In genomic region chr19:11624064-11624463, GRCh38 we compare ENCODE assay signal across 9 cellular contexts. TPM values are rescaled to one million over a fixed set of nuclear protein-coding genes. Genes with fewer than 3 reads are reported as not detected.
A peak's percentile ranks its signal among the peaks of the same experiment; 100 is the strongest.
DNase-seq lines count a peak whose midpoint lies in the region; ATAC-seq and TF ChIP-seq lines count a peak whose summit lies in the region.
"Had no signal": no experiment of that assay in that cellular context is flagged by ENCODE, and none has a peak within 500 bp of the region (broad histone marks: within the 10 kb centered on the region; RNA-seq: fewer than 3 reads in every experiment).

No MANE protein-coding gene starts in this region.

- TF ChIP-seq EP300 in esophagus muscularis mucosa (IDR thresholded peaks at IDR 0.05): no peak

- H3K4me1 ChIP-seq in esophagus muscularis mucosa: peaks cover 6 to 21% (median 19%) of the 10 kb centered on the region in 4 donors
- H3K4me1 ChIP-seq in neural progenitor cell: peaks cover 10% of the 10 kb centered on the region

- no peaks in the 10 kb centered on the region for H3K79me2 ChIP-seq in neural progenitor cell (ENCODE audit: low read depth)

- peaks cover 4% of the 10 kb centered on the region for H3K27me3 ChIP-seq in BJ (ENCODE audit: control insufficient read depth, insufficient read depth, low read length)
- H3K27me3 ChIP-seq in MG63: peaks cover 5% of the 10 kb centered on the region; the same call in 1 of the 2 replicates
- no peaks in the 10 kb centered on the region for H3K27me3 ChIP-seq in esophagus muscularis mucosa
- peaks cover 37% of the 10 kb centered on the region for H3K27me3 ChIP-seq in neural progenitor cell

- H3K4me2 ChIP-seq in neural progenitor cell: peak overlapping the region; percentile 66

- peaks cover 14% of the 10 kb centered on the region for H3K4me1 Mint-ChIP-seq in neural progenitor cell

- no peak for TF ChIP-seq POLR2A in esophagus muscularis mucosa (IDR thresholded peaks at IDR 0.05; ENCODE audit: low read depth)

- peaks cover 46% of the 10 kb centered on the region for H3K9me3 Mint-ChIP-seq in neural progenitor cell

- ATAC-seq in GM21515 (IDR thresholded peaks at IDR 0.05; ENCODE audit: unreplicated experiment): no peak

- H3K9ac ChIP-seq in neural progenitor cell: no peak overlapping the region

- peak overlapping the region in 1 of 4 donors; percentile 12 for H3K27ac ChIP-seq in esophagus muscularis mucosa (replicated peaks in 1 of 4)
- H3K27ac ChIP-seq in neural progenitor cell: no peak overlapping the region

- peaks cover 38% of the 10 kb centered on the region for H3K36me3 Mint-ChIP-seq in neural progenitor cell

- DNase-seq in BJ (ENCODE audit: low read depth) (peak; percentile 40), MG63 (peak; percentile 34), esophagus muscularis mucosa (ENCODE audit: extremely low spot score) (no peak), neural progenitor cell (ENCODE audit: low spot score) (no peak), inferior parietal cortex (ENCODE audit: extremely low spot score) (no peak), DMS153 (lab: John Stamatoyannopoulos, UW) (no peak), SK-N-DZ (ENCODE audit: low spot score) (no peak)

- H3K4me3 Mint-ChIP-seq in neural progenitor cell: no peak overlapping the region

- H3K9me3 ChIP-seq in MG63 (peaks cover 12% of the 10 kb centered on the region), esophagus muscularis mucosa (no peaks in the 10 kb centered on the region), neural progenitor cell (ENCODE audit: low read depth) (no peaks in the 10 kb centered on the region)

- WGBS in esophagus muscularis mucosa: 59% methylated on average over 4 of the region's 4 CpGs

- TF ChIP-seq CTCF in BJ (IDR thresholded peaks at IDR 0.05; ENCODE audit: insufficient read depth, low read depth, low read length) (no peak), esophagus muscularis mucosa (IDR thresholded peaks at IDR 0.05) (no peak), neural progenitor cell (IDR thresholded peaks at IDR 0.05) (no peak)

- intact Hi-C loops in esophagus muscularis mucosa (cut with DNase I): no loop called here

- peaks cover 18% of the 10 kb centered on the region for H3K27me3 Mint-ChIP-seq in neural progenitor cell (ENCODE audit: insufficient read depth, low read depth)

- POLR2A ChIA-PET in BJ (lab: Charles Lee): no interaction called here

- CTCF ChIA-PET in BJ (lab: Yijun Ruan, JAX): interaction anchor here (0.7 to 1.3 kb wide), 3 partner anchors 13 to 1215 kb away, joined by 3 to 5 read pairs (median 5); no protein-coding TSS in a partner anchor

- peaks cover 5% of the 10 kb centered on the region; the same call in 1 of the 2 replicates for H3K36me3 ChIP-seq in BJ (ENCODE audit: control insufficient read depth, insufficient read depth, low read length)
- H3K36me3 ChIP-seq in MG63: peaks cover 28% of the 10 kb centered on the region
- peaks cover 0 to 28% (median 24%) of the 10 kb centered on the region in 4 donors for H3K36me3 ChIP-seq in esophagus muscularis mucosa
- peaks cover under 1% of the 10 kb centered on the region for H3K36me3 ChIP-seq in neural progenitor cell

- peaks cover 7% of the 10 kb centered on the region for H4K20me1 ChIP-seq in neural progenitor cell (ENCODE audit: low read depth)

- no peak overlapping the region for H2AFZ ChIP-seq in neural progenitor cell (replicated peaks)

- H3K4me3 ChIP-seq in BJ (ENCODE audit: low read depth, low read length) (no peak overlapping the region), MG63 (peak overlapping the region; percentile 38), esophagus muscularis mucosa (peak overlapping the region; percentile 4 to 51 (median 48)), neural progenitor cell (peak overlapping the region; percentile 33)
- H3K4me3 ChIP-seq: lung had no signal

- peaks cover 13% of the 10 kb centered on the region for H3F3A ChIP-seq in neural progenitor cell (ENCODE audit: low read depth)

- no peak overlapping the region for H3K27ac Mint-ChIP-seq in neural progenitor cell

RNA-seq across cellular contexts. Expression of gene ZNF627, which starts 26.8 kb away (rescaled TPM):
- 5.8 and 9.5 TPM in 2 replicates for polyA plus RNA-seq in BJ (2011; rRNA removed)
- 7.5 and 10.2 TPM in 2 replicates for polyA minus RNA-seq in BJ (2011; rRNA and poly(A)+ RNA removed)
- total RNA-seq in MG63 (2014; rRNA removed; shearing (Covaris generic); ENCODE audit: low replicate concordance): 32.4 and 33.2 TPM in 2 replicates
- total RNA-seq in esophagus muscularis mucosa: 10 to 100 TPM in 1 of 4 donors, 1 to 10 TPM in 3; 7.8 to 10.2 (median 7.9) TPM
- 37.7 and 38.5 TPM in 2 replicates for total RNA-seq in neural progenitor cell (ENCODE audit: low replicate concordance)
- polyA plus RNA-seq in SK-N-DZ (2014; cell fraction: cytosol; rRNA removed): 16.6 and 21.0 TPM in 2 replicates
- 10.4 and 17.8 TPM in 2 replicates for polyA plus RNA-seq in SK-N-DZ (2014; cell fraction: nucleus; rRNA removed)

RNA-seq across cellular contexts. Expression of gene ACP5, which starts 46.6 kb away (rescaled TPM):
- 2.0 and 2.6 TPM in 2 replicates for polyA plus RNA-seq in BJ (2011; rRNA removed)
- 0.46 and 0.81 TPM in 2 replicates for polyA minus RNA-seq in BJ (2011; rRNA and poly(A)+ RNA removed)
- not detected in 2 replicates for total RNA-seq in MG63 (2014; rRNA removed; shearing (Covaris generic); ENCODE audit: low replicate concordance)
- total RNA-seq in esophagus muscularis mucosa (10 to 100 TPM in 3 of 4 donors, 1 to 10 TPM in 1; 7.3 to 16.0 (median 13.3) TPM), neural progenitor cell (ENCODE audit: low replicate concordance) (0.11 and 0.90 TPM in 2 replicates)
- 4.1 and 6.8 TPM in 2 replicates for polyA plus RNA-seq in SK-N-DZ (2014; cell fraction: cytosol; rRNA removed)
- polyA plus RNA-seq in SK-N-DZ (2014; cell fraction: nucleus; rRNA removed): 3.3 and 5.2 TPM in 2 replicates

Comparison
In these comparisons a context has a peak if more than half of its experiments do, and no peak if none do; other contexts are left out.
1. DNase-seq: peak in BJ (single experiment) and MG63 (single experiment); none in esophagus muscularis mucosa (single experiment), neural progenitor cell (single experiment), inferior parietal cortex (single experiment), DMS153 (single experiment) and SK-N-DZ (single experiment).